Comparison of ENCODE assay signal across 8 cellular contexts in the genomic region with DNA sequence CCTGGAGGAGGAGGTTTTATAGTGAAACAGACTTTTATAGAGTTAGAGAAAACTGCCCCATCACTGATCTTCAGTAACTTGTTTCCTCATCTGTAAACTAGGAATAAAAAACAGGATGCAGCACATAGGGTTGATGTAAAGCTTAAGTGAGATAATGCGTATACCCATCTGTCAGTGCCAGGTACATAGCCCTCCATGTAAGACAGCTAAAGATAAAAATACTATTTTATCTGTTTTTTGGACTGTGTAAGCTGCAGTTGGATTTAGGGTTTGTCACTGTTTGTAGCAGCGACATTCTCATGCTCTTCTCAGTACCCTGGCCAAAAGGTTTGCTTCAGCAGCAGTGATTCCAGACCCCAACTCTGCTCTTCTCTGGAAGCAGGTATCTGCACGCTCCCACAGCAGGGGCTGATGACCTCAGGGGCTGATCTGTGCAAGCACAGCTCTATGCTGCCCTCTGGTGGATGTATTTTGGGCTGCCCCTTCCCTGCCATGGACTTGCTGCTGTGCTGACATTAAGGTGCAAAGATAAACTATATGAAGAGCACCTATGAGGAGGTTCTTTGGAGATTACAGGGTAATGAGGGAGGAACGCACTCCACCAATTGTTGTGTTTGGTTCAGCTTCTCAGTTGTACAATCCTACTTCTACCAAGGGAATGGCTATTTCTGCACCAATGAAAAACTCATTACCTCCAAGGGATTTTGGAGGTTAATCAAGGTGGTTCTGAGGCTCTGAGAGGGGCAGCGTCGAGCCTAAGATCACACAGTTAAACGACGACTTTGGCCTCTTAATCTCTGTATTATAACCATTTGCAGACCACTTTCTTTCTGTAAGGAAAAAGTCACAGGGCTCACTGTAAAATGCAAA. TPM values are rescaled to one million over a fixed set of nuclear protein-coding genes. Genes with fewer than 3 reads are reported as not detected.
DNase-seq lines count a peak whose midpoint lies in the region; ATAC-seq and TF ChIP-seq lines count a peak whose summit lies in the region.

No MANE protein-coding gene starts in this region.

- peak; percentile 55 for DNase-seq in HFFc6
- DNase-seq in NCI-H1048 (lab: John Stamatoyannopoulos, UW) = peak; percentile 51
- DNase-seq in adipocyte (ENCODE audit: low read depth) = peak; percentile 88
- peak; percentile 80 for DNase-seq in left ventricle myocardium inferior
- peak; percentile 77 for DNase-seq in retina

- no peak overlapping the region for H3K9ac ChIP-seq in SU-DHL-6 (ENCODE audit: low read length)
- H3K9ac ChIP-seq in adipocyte (ENCODE audit: low read length) = peak overlapping the region; percentile 11

- H3F3A ChIP-seq in SU-DHL-6 (ENCODE audit: insufficient read depth) = no peaks in the 10 kb centered on the region

- H3K27me3 ChIP-seq in SU-DHL-6 (ENCODE audit: low read length) = no peaks in the 10 kb centered on the region
- no peaks in the 10 kb centered on the region for H3K27me3 ChIP-seq in adipocyte (replicated peaks; ENCODE audit: control insufficient read depth, insufficient read depth, low read length)
- no peaks in the 10 kb centered on the region for H3K27me3 ChIP-seq in left ventricle myocardium inferior (ENCODE audit: low read depth)

- H3K9me3 Mint-ChIP-seq in HFFc6 = no peaks in the 10 kb centered on the region

- no peak overlapping the region for H3K4me3 Mint-ChIP-seq in HFFc6

- H2AFZ ChIP-seq in SU-DHL-6 (ENCODE audit: low read depth, low read length, severe bottlenecking) = peak overlapping the region; percentile 37

- H3K27ac ChIP-seq in SU-DHL-6 (ENCODE audit: low read depth, low read length) = no peak overlapping the region
- no peak overlapping the region for H3K27ac ChIP-seq in left ventricle myocardium inferior (replicated peaks)

- H3K36me3 ChIP-seq in SU-DHL-6 (ENCODE audit: low read length) = no peaks in the 10 kb centered on the region
- H3K36me3 ChIP-seq in adipocyte (ENCODE audit: control insufficient read depth, insufficient read depth, low read length, severe bottlenecking) = no peaks in the 10 kb centered on the region
- H3K36me3 ChIP-seq in left ventricle myocardium inferior = no peaks in the 10 kb centered on the region

- peaks cover 6% of the 10 kb centered on the region for H3K4me1 Mint-ChIP-seq in HFFc6 (ENCODE audit: low read depth)

- H3K4me1 ChIP-seq in adipocyte (ENCODE audit: control insufficient read depth, insufficient read depth, low read length) = peaks cover 17% of the 10 kb centered on the region
- H3K4me1 ChIP-seq in left ventricle myocardium inferior = peaks cover 6% of the 10 kb centered on the region

- ATAC-seq in HG03097 (IDR thresholded peaks at IDR 0.05; ENCODE audit: low FRiP score, unreplicated experiment) = no peak

- intact Hi-C loops in left ventricle myocardium inferior (cut with micrococcal nuclease) = loop anchor here (5.0 to 10.0 kb wide), 3 partner anchors 418 to 900 kb away; no protein-coding TSS in a partner anchor

- no peaks in the 10 kb centered on the region for H4K20me1 ChIP-seq in SU-DHL-6 (ENCODE audit: low read depth, low read length)

- no peak overlapping the region for H3K27ac Mint-ChIP-seq in HFFc6

- H3K9me3 ChIP-seq in SU-DHL-6 (ENCODE audit: insufficient read depth, low read length) = no peaks in the 10 kb centered on the region
- H3K9me3 ChIP-seq in adipocyte (ENCODE audit: control insufficient read depth, low read length) = no peaks in the 10 kb centered on the region
- no peaks in the 10 kb centered on the region for H3K9me3 ChIP-seq in left ventricle myocardium inferior (replicated peaks)

- TF ChIP-seq CTCF in GM12873 (IDR thresholded peaks at IDR 0.05; ENCODE audit: insufficient read depth, low read depth, low read length, missing control alignments) = peak; percentile 96
- TF ChIP-seq CTCF in HFFc6 (IDR thresholded peaks at IDR 0.05) = peak; percentile 99
- peak; percentile 89 for TF ChIP-seq CTCF in SU-DHL-6 (IDR thresholded peaks at IDR 0.05; ENCODE audit: insufficient read depth, low read length, poor library complexity, severe bottlenecking)
- peak; percentile 97 for TF ChIP-seq CTCF in left ventricle myocardium inferior (IDR thresholded peaks at IDR 0.05; ENCODE audit: borderline replicate concordance)

- H3K4me3 ChIP-seq in SU-DHL-6 (ENCODE audit: insufficient read depth, low read length, poor library complexity, severe bottlenecking) = no peak overlapping the region
- no peak overlapping the region for H3K4me3 ChIP-seq in adipocyte (ENCODE audit: low read length)
- no peak overlapping the region for H3K4me3 ChIP-seq in left ventricle myocardium inferior

- H3K27me3 Mint-ChIP-seq in HFFc6 (ENCODE audit: insufficient read depth) = no peaks in the 10 kb centered on the region

- H3K79me2 ChIP-seq in SU-DHL-6 (ENCODE audit: insufficient read depth, low read length) = no peaks in the 10 kb centered on the region

- H3K9me2 ChIP-seq in SU-DHL-6 (replicated peaks; ENCODE audit: insufficient read depth, low read length) = no peaks in the 10 kb centered on the region

- H3K4me2 ChIP-seq in SU-DHL-6 (ENCODE audit: low read depth, low read length, poor library complexity, severe bottlenecking) = no peak overlapping the region

- H3K36me3 Mint-ChIP-seq in HFFc6 (ENCODE audit: low read depth) = no peaks in the 10 kb centered on the region

RNA-seq across cellular contexts. Expression of a gene that starts 13.1 kb away (rescaled TPM):
- not detected for total RNA-seq in HFFc6 (2021; fragmentation: NEBNext Ultra II Directional; extraction: Animal tissue kit (Norgen Biotek cat#: 25700))
- not detected for total RNA-seq in left ventricle myocardium inferior
